Comparison of ENCODE assay signal across 18 cellular contexts in genomic region chr17:46086821-46087220, GRCh38.
DNase-seq lines count a peak whose midpoint lies in the region; ATAC-seq and TF ChIP-seq lines count a peak whose summit lies in the region.
"Had no signal": no experiment of that assay in that cellular context is flagged by ENCODE, and none has a peak within 500 bp of the region (broad histone marks: within the 10 kb centered on the region; RNA-seq: fewer than 3 reads in every experiment).

No MANE protein-coding gene starts in this region.

- no peak overlapping the region for H3K4me3 ChIP-seq in Karpas-422 (ENCODE audit: low read length)
- no peak overlapping the region for H3K4me3 ChIP-seq in ovary
- H3K4me3 ChIP-seq: BLaER1 had no signal

- no peak overlapping the region for H3K4me3 Mint-ChIP-seq in activated naive CD4-positive, alpha-beta T cell treated with anti-CD3 and anti-CD28 coated beads, Interleukin-2, amount 50 U/mL, for 24 hours
- no peak overlapping the region for H3K4me3 Mint-ChIP-seq in stimulated activated naive CD8-positive, alpha-beta T cell treated with anti-CD3 and anti-CD28 coated beads, Interleukin-15, Interleukin-2, amounts not matched to agents 100 ng/mL and 50 ng/mL, for 24 hours
- H3K4me3 Mint-ChIP-seq in stimulated activated naive B cell treated with anti-CD40 and anti-IgM and Interleukin-4, amounts not matched to agents 10 μg/mL and 1 μg/mL and 100 μg/mL, for 72 hours: no peak overlapping the region
- H3K4me3 Mint-ChIP-seq: CD14-positive monocyte; CD8-positive, alpha-beta memory T cell; H9 had no signal

- H3K27ac Mint-ChIP-seq in activated naive CD4-positive, alpha-beta T cell treated with anti-CD3 and anti-CD28 coated beads, Interleukin-2, amount 50 U/mL, for 24 hours: peak overlapping the region; percentile 25
- peak overlapping the region; percentile 17 for H3K27ac Mint-ChIP-seq in stimulated activated naive CD8-positive, alpha-beta T cell treated with anti-CD3 and anti-CD28 coated beads, Interleukin-15, Interleukin-2, amounts not matched to agents 100 ng/mL and 50 ng/mL, for 24 hours
- peak overlapping the region; percentile 25 for H3K27ac Mint-ChIP-seq in stimulated activated naive B cell treated with anti-CD40 and anti-IgM and Interleukin-4, amounts not matched to agents 10 μg/mL and 1 μg/mL and 100 μg/mL, for 72 hours

- H3K79me2 ChIP-seq in Karpas-422 (ENCODE audit: low read length): peaks cover 96% of the 10 kb centered on the region

- no peak for TF ChIP-seq CTCF in ovary (IDR thresholded peaks at IDR 0.05)

- WGBS in ovary, 3 donors: 95 to 96% (median 96%) methylated on average over 4 of the region's 4 CpGs

- H4K20me1 ChIP-seq in Karpas-422 (ENCODE audit: insufficient read depth, low read depth, low read length): 0 out of 2 replicates have a peak, but pooled peaks cover 18% of the 10 kb centered on the region

- no peaks in the 10 kb centered on the region for H3K9me2 ChIP-seq in Karpas-422 (replicated peaks; ENCODE audit: insufficient read depth, low read length)

- H3K9me3 Mint-ChIP-seq in activated naive CD4-positive, alpha-beta T cell treated with anti-CD3 and anti-CD28 coated beads, Interleukin-2, amount 50 U/mL, for 24 hours: no peaks in the 10 kb centered on the region
- H3K9me3 Mint-ChIP-seq in stimulated activated naive CD8-positive, alpha-beta T cell treated with anti-CD3 and anti-CD28 coated beads, Interleukin-15, Interleukin-2, amounts not matched to agents 100 ng/mL and 50 ng/mL, for 24 hours: no peaks in the 10 kb centered on the region
- H3K9me3 Mint-ChIP-seq in stimulated activated naive B cell treated with anti-CD40 and anti-IgM and Interleukin-4, amounts not matched to agents 10 μg/mL and 1 μg/mL and 100 μg/mL, for 72 hours: no peaks in the 10 kb centered on the region
- H3K9me3 Mint-ChIP-seq: CD14-positive monocyte; CD8-positive, alpha-beta memory T cell; H9 had no signal

- DNase-seq in activated naive CD4-positive, alpha-beta T cell treated with Interleukin-2 at 50 U/mL for 16 hours: no peak
- DNase-seq in stimulated activated naive CD8-positive, alpha-beta T cell treated with anti-CD3 and anti-CD28 coated beads, Interleukin-15, Interleukin-2, amounts not matched to agents 100 U/mL and 50 U/mL, for 24 hours: no peak
- no peak for DNase-seq in stimulated activated naive B cell treated with anti-CD40 and anti-IgM and Interleukin-4, amounts not matched to agents 10 μg/mL and 1 μg/mL and 100 μg/mL, for 72 hours
- DNase-seq in Karpas-422 (no peak), ovary (no peak)
- DNase-seq: 8988T; CD8-positive, alpha-beta memory T cell; COR-L47; DMS 273 treated with DMSO at 0.1 percent for 48 hours; DMS53; DND-41; EL; H9 had no signal

- H3K36me3 ChIP-seq in Karpas-422 (ENCODE audit: insufficient read depth, low read length) (peaks cover 22% of the 10 kb centered on the region; the same call in 1 of the 2 replicates), ovary (no peaks in the 10 kb centered on the region)

- H3K4me1 Mint-ChIP-seq in activated naive CD4-positive, alpha-beta T cell treated with anti-CD3 and anti-CD28 coated beads, Interleukin-2, amount 50 U/mL, for 24 hours: peaks cover 80% of the 10 kb centered on the region
- H3K4me1 Mint-ChIP-seq in stimulated activated naive CD8-positive, alpha-beta T cell treated with anti-CD3 and anti-CD28 coated beads, Interleukin-15, Interleukin-2, amounts not matched to agents 100 ng/mL and 50 ng/mL, for 24 hours (ENCODE audit: low read depth): peaks cover 79% of the 10 kb centered on the region
- H3K4me1 Mint-ChIP-seq in stimulated activated naive B cell treated with anti-CD40 and anti-IgM and Interleukin-4, amounts not matched to agents 10 μg/mL and 1 μg/mL and 100 μg/mL, for 72 hours: peaks cover 29 to 67% of the 10 kb centered on the region in 2 donors

- no peak overlapping the region for H2AFZ ChIP-seq in Karpas-422 (ENCODE audit: low read length)

- no peaks in the 10 kb centered on the region for H3K27me3 Mint-ChIP-seq in activated naive CD4-positive, alpha-beta T cell treated with anti-CD3 and anti-CD28 coated beads, Interleukin-2, amount 50 U/mL, for 24 hours
- no peaks in the 10 kb centered on the region for H3K27me3 Mint-ChIP-seq in stimulated activated naive CD8-positive, alpha-beta T cell treated with anti-CD3 and anti-CD28 coated beads, Interleukin-15, Interleukin-2, amounts not matched to agents 100 ng/mL and 50 ng/mL, for 24 hours
- no peaks in the 10 kb centered on the region for H3K27me3 Mint-ChIP-seq in stimulated activated naive B cell treated with anti-CD40 and anti-IgM and Interleukin-4, amounts not matched to agents 10 μg/mL and 1 μg/mL and 100 μg/mL, for 72 hours
- H3K27me3 Mint-ChIP-seq: CD8-positive, alpha-beta memory T cell had no signal

- H3K9ac ChIP-seq in Karpas-422 (ENCODE audit: low read length): no peak overlapping the region
- H3K9ac ChIP-seq: BLaER1 had no signal

- ATAC-seq in stimulated activated naive CD8-positive, alpha-beta T cell treated with anti-CD3 and anti-CD28 coated beads, Interleukin-15, Interleukin-2, amounts not matched to agents 100 U/mL and 50 U/mL, for 24 hours: no peak
- no peak for ATAC-seq in stimulated activated naive B cell treated with anti-CD40 and anti-IgM and Interleukin-4, amounts not matched to agents 10 μg/mL and 1 μg/mL and 100 μg/mL, for 72 hours (replicated peaks)
- ATAC-seq: HepG2 had no signal

- no peak overlapping the region for H3K4me2 ChIP-seq in Karpas-422 (ENCODE audit: low read depth, low read length, poor library complexity, severe bottlenecking)
- H3K4me2 ChIP-seq: BLaER1 had no signal

- peaks cover 17% of the 10 kb centered on the region for H3K36me3 Mint-ChIP-seq in activated naive CD4-positive, alpha-beta T cell treated with anti-CD3 and anti-CD28 coated beads, Interleukin-2, amount 50 U/mL, for 24 hours
- H3K36me3 Mint-ChIP-seq in stimulated activated naive CD8-positive, alpha-beta T cell treated with anti-CD3 and anti-CD28 coated beads, Interleukin-15, Interleukin-2, amounts not matched to agents 100 ng/mL and 50 ng/mL, for 24 hours (ENCODE audit: low read depth): peaks cover 53% of the 10 kb centered on the region
- H3K36me3 Mint-ChIP-seq in stimulated activated naive B cell treated with anti-CD40 and anti-IgM and Interleukin-4, amounts not matched to agents 10 μg/mL and 1 μg/mL and 100 μg/mL, for 72 hours: peaks cover 18 to 47% of the 10 kb centered on the region in 2 donors

- H3K27me3 ChIP-seq in Karpas-422 (ENCODE audit: low read length) (no peaks in the 10 kb centered on the region), ovary (no peaks in the 10 kb centered on the region)
- H3K27me3 ChIP-seq: BLaER1 had no signal

- H3K9me3 ChIP-seq in Karpas-422 (ENCODE audit: low read length): no peaks in the 10 kb centered on the region
- no peaks in the 10 kb centered on the region for H3K9me3 ChIP-seq in ovary
- H3K9me3 ChIP-seq: BLaER1 had no signal

- H3K27ac ChIP-seq in Karpas-422 (ENCODE audit: low read length) (no peak overlapping the region), ovary (no peak overlapping the region)
- H3K27ac ChIP-seq: BLaER1 had no signal

- H3K4me1 ChIP-seq in Karpas-422 (ENCODE audit: low read length) (peaks cover 14% of the 10 kb centered on the region; the same call in 1 of the 2 replicates), ovary (ENCODE audit: insufficient read depth) (peaks cover 11% of the 10 kb centered on the region)
- H3K4me1 ChIP-seq: BLaER1 had no signal

- intact Hi-C loops in ovary (cut with DNase I): no loop called here

- TF ChIP-seq POLR2A in ovary (IDR thresholded peaks at IDR 0.05): no peak

- no peak for TF ChIP-seq EP300 in ovary (IDR thresholded peaks at IDR 0.05)
